19 cellular contexts compared by ENCODE assay signal in genomic region chr15:72515591-72516389, GRCh38. TPM values are rescaled to one million over a fixed set of nuclear protein-coding genes. Genes with fewer than 3 reads are reported as not detected.
DNase-seq lines count a peak whose midpoint lies in the region; ATAC-seq and TF ChIP-seq lines count a peak whose summit lies in the region.
"Had no signal": no experiment of that assay in that cellular context is flagged by ENCODE, and none has a peak within 500 bp of the region (broad histone marks: within the 10 kb centered on the region; RNA-seq: fewer than 3 reads in every experiment).

No MANE protein-coding gene starts in this region.

- H3K36me3 Mint-ChIP-seq in natural killer cell = no peaks in the 10 kb centered on the region
- H3K36me3 Mint-ChIP-seq in natural killer cell treated with Interleukin-12 subunit alpha and Interleukin-12 subunit beta and Interleukin-15 and Interleukin-18, amount 100 ng/mL, for 72 hours = no peaks in the 10 kb centered on the region
- H3K36me3 Mint-ChIP-seq in activated CD4-positive, alpha-beta T cell treated with anti-CD3 and anti-CD28 coated beads, Interleukin-2, amount 10 ng/mL, durations not matched to agents 24 days and 14 days (ENCODE audit: low read depth) = peaks cover 9% of the 10 kb centered on the region

- no peak overlapping the region for H2AFZ ChIP-seq in OCI-LY3 (ENCODE audit: low read depth, low read length)
- H2AFZ ChIP-seq: parathyroid adenoma had no signal

- peaks cover 10% of the 10 kb centered on the region; the same call in 1 of the 2 replicates for H3K9me3 ChIP-seq in OCI-LY3 (ENCODE audit: insufficient read depth, low read length)
- H3K9me3 ChIP-seq: mucosa of descending colon, testis had no signal

- H3K9ac ChIP-seq in OCI-LY3 (ENCODE audit: low read length) = no peak overlapping the region
- H3K9ac ChIP-seq: parathyroid adenoma had no signal

- H3K27ac Mint-ChIP-seq in natural killer cell = peak overlapping the region; percentile 11 to 57
- peak overlapping the region in 1 of 2 donors; percentile 9 for H3K27ac Mint-ChIP-seq in natural killer cell treated with Interleukin-12 subunit alpha and Interleukin-12 subunit beta and Interleukin-15 and Interleukin-18, amount 100 ng/mL, for 72 hours
- no peak overlapping the region for H3K27ac Mint-ChIP-seq in activated CD4-positive, alpha-beta T cell treated with anti-CD3 and anti-CD28 coated beads, Interleukin-2, amount 10 ng/mL, durations not matched to agents 24 days and 14 days

- peaks cover 91% of the 10 kb centered on the region for H3K79me2 ChIP-seq in OCI-LY3 (ENCODE audit: low read length)

- no peak overlapping the region for H3K4me3 ChIP-seq in OCI-LY3 (ENCODE audit: low read length)
- no peak overlapping the region for H3K4me3 ChIP-seq in fibroblast of the aortic adventitia (ENCODE audit: low read depth, low read length)
- H3K4me3 ChIP-seq: coronary artery, mucosa of descending colon, testis had no signal

- TF ChIP-seq CTCF in natural killer cell (IDR thresholded peaks at IDR 0.05) (no peak), OCI-LY3 (IDR thresholded peaks at IDR 0.05; ENCODE audit: low read depth, low read length) (no peak), fibroblast of the aortic adventitia (IDR thresholded peaks at IDR 0.05; ENCODE audit: insufficient read depth, low read length) (no peak)

- peaks cover 22% of the 10 kb centered on the region for H3K4me1 ChIP-seq in OCI-LY3 (ENCODE audit: low read length)
- H3K4me1 ChIP-seq: testis had no signal

- H3K4me3 Mint-ChIP-seq in natural killer cell = no peak overlapping the region
- H3K4me3 Mint-ChIP-seq in natural killer cell treated with Interleukin-12 subunit alpha and Interleukin-12 subunit beta and Interleukin-15 and Interleukin-18, amount 100 ng/mL, for 72 hours = no peak overlapping the region
- no peak overlapping the region for H3K4me3 Mint-ChIP-seq in activated CD4-positive, alpha-beta T cell treated with anti-CD3 and anti-CD28 coated beads, Interleukin-2, amount 10 ng/mL, durations not matched to agents 24 days and 14 days
- H3K4me3 Mint-ChIP-seq: activated naive CD8-positive, alpha-beta T cell treated with anti-CD3 and anti-CD28 coated beads, Interleukin-2, amount 50 U/mL, for 24 hours; T-cell had no signal

- ATAC-seq in natural killer cell (no peak), GM18870 (IDR thresholded peaks at IDR 0.05; ENCODE audit: unreplicated experiment) (no peak)
- no peak for ATAC-seq in natural killer cell treated with Interleukin-12 subunit alpha and Interleukin-12 subunit beta and Interleukin-15 and Interleukin-18, amount 100 ng/mL, for 72 hours
- ATAC-seq: activated naive CD8-positive, alpha-beta T cell treated with anti-CD3 and anti-CD28 coated beads, Interleukin-2, amount 50 U/mL, for 24 hours; mucosa of descending colon; PC-3; T-cell had no signal

- no peaks in the 10 kb centered on the region for H3K27me3 ChIP-seq in OCI-LY3 (ENCODE audit: low read depth, low read length)
- H3K27me3 ChIP-seq: testis had no signal

- intact Hi-C loops in natural killer cell (cut with micrococcal nuclease) = no loop called here
- intact Hi-C loops in activated CD4-positive, alpha-beta T cell treated with anti-CD3 and anti-CD28 coated beads, Interleukin-2, amount 10 ng/mL, durations not matched to agents 24 days and 14 days (cut with micrococcal nuclease) = no loop called here

- DNase-seq in natural killer cell (no peak), fibroblast of the aortic adventitia (ENCODE audit: low read depth) (peak; percentile 25), kidney tubule cell (ENCODE audit: low spot score) (no peak)
- DNase-seq in natural killer cell treated with Interleukin-12 subunit alpha and Interleukin-12 subunit beta and Interleukin-15 and Interleukin-18, amount 100 ng/mL, for 72 hours (ENCODE audit: low spot score) = no peak
- DNase-seq in activated naive CD4-positive, alpha-beta T cell treated with anti-CD3 and anti-CD28 coated beads, Interleukin-2, amount 50 U/mL, for 16 hours = no peak
- DNase-seq in activated CD4-positive, alpha-beta T cell treated with anti-CD3 and anti-CD28 coated beads, Interleukin-2, amount 10 ng/mL, durations not matched to agents 24 days and 14 days = no peak
- DNase-seq: activated CD4-positive, CD25-positive, alpha-beta regulatory T cell; activated naive CD8-positive, alpha-beta T cell treated with anti-CD3 and anti-CD28 coated beads, Interleukin-2, amount 50 U/mL, for 24 hours; DMS53; foreskin melanocyte; mucosa of descending colon; PC-3; T-cell; testis had no signal

- no peak overlapping the region for H3K4me2 ChIP-seq in OCI-LY3 (ENCODE audit: low read length)

- H3K36me3 ChIP-seq in OCI-LY3 (replicated peaks; ENCODE audit: low read depth, low read length) = peaks cover 33% of the 10 kb centered on the region

- H3K4me1 Mint-ChIP-seq in natural killer cell = peaks cover 58% of the 10 kb centered on the region in 2 donors
- peaks cover 36 to 37% of the 10 kb centered on the region in 2 donors for H3K4me1 Mint-ChIP-seq in natural killer cell treated with Interleukin-12 subunit alpha and Interleukin-12 subunit beta and Interleukin-15 and Interleukin-18, amount 100 ng/mL, for 72 hours (ENCODE audit: low read depth in 2 of 2)
- peaks cover 22% of the 10 kb centered on the region for H3K4me1 Mint-ChIP-seq in activated CD4-positive, alpha-beta T cell treated with anti-CD3 and anti-CD28 coated beads, Interleukin-2, amount 10 ng/mL, durations not matched to agents 24 days and 14 days

- H3K27me3 Mint-ChIP-seq in natural killer cell (ENCODE audit: low read depth in 2 of 2) = no peaks in the 10 kb centered on the region
- no peaks in the 10 kb centered on the region for H3K27me3 Mint-ChIP-seq in natural killer cell treated with Interleukin-12 subunit alpha and Interleukin-12 subunit beta and Interleukin-15 and Interleukin-18, amount 100 ng/mL, for 72 hours
- H3K27me3 Mint-ChIP-seq in activated CD4-positive, alpha-beta T cell treated with anti-CD3 and anti-CD28 coated beads, Interleukin-2, amount 10 ng/mL, durations not matched to agents 24 days and 14 days = no peaks in the 10 kb centered on the region
- H3K27me3 Mint-ChIP-seq: activated naive CD8-positive, alpha-beta T cell treated with anti-CD3 and anti-CD28 coated beads, Interleukin-2, amount 50 U/mL, for 24 hours; T-cell had no signal

- H3K27ac ChIP-seq in OCI-LY3 (ENCODE audit: low read length) = peak overlapping the region; percentile 63
- H3K27ac ChIP-seq: coronary artery, HL-60, parathyroid adenoma, testis had no signal

- H4K20me1 ChIP-seq in OCI-LY3 (ENCODE audit: insufficient read depth, low read length) = peaks cover 45% of the 10 kb centered on the region

- no peaks in the 10 kb centered on the region for H3K9me3 Mint-ChIP-seq in natural killer cell
- H3K9me3 Mint-ChIP-seq in natural killer cell treated with Interleukin-12 subunit alpha and Interleukin-12 subunit beta and Interleukin-15 and Interleukin-18, amount 100 ng/mL, for 72 hours = no peaks in the 10 kb centered on the region
- no peaks in the 10 kb centered on the region for H3K9me3 Mint-ChIP-seq in activated CD4-positive, alpha-beta T cell treated with anti-CD3 and anti-CD28 coated beads, Interleukin-2, amount 10 ng/mL, durations not matched to agents 24 days and 14 days
- H3K9me3 Mint-ChIP-seq: activated naive CD8-positive, alpha-beta T cell treated with anti-CD3 and anti-CD28 coated beads, Interleukin-2, amount 50 U/mL, for 24 hours; T-cell had no signal

RNA-seq across cellular contexts. Expression of gene ARIH1, which starts 41.7 kb away (rescaled TPM):
- total RNA-seq in natural killer cell (100 to 1,000 TPM; 193 to 212 (median 212) TPM), fibroblast of the aortic adventitia (ENCODE audit: low replicate concordance) (51.1 and 69.2 TPM in 2 replicates)
- 100 to 1,000 TPM; 155 to 175 TPM for total RNA-seq in natural killer cell treated with Interleukin-12 subunit alpha and Interleukin-12 subunit beta and Interleukin-15 and Interleukin-18, amount 100 ng/mL, for 72 hours
- total RNA-seq in activated CD4-positive, alpha-beta T cell treated with anti-CD3 and anti-CD28 coated beads, Interleukin-2, amount 10 ng/mL, durations not matched to agents 24 days and 14 days = 140 and 141 TPM in 2 replicates
